In the genomic region with DNA sequence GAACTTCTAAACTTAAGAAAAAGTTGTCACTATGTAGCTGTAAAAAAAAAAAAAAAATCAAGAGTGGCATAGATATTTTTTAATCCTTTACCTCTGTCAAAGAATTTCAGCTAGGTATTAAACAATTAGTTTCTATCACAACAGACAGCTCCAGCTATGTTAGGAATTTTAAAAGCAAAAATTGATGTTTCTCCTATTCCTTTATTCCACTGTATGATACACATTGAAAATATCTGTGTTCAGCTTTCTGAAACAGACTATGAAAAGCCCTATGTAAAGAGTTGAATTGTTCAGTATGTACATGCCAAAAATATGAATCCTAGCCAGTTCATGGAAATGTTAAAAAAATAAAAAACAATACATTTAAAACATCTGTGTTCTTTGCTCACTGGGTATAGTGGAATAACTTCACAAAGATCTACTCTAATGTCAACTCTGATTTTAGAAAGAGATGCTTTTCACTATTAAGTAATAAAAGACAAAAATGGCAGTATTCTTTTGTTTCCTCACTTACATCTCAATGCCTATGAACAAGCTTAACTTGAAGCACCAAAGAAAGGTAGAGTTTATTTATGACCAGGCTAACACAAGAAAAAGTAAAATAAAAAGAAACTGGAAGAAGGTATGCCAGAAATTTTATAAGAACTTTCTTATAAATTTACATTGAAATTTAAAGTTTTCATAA, we compare ENCODE assay signal across 22 cellular contexts.
"Had no signal": no experiment of that assay in that cellular context is flagged by ENCODE, and none has a peak within 500 bp of the region (broad histone marks: within the 10 kb centered on the region; RNA-seq: fewer than 3 reads in every experiment).

No MANE protein-coding gene starts in this region.

- H3K27ac Mint-ChIP-seq: activated naive CD4-positive, alpha-beta T cell treated with anti-CD3 and anti-CD28 coated beads for 36 hours; activated naive CD8-positive, alpha-beta T cell treated with anti-CD3 and anti-CD28 coated beads, Interleukin-2, amount 10 ng/mL, durations not matched to agents 7 days and 5 days; activated T-cell treated with anti-CD3 and anti-CD28 coated beads, Interleukin-2, amount 50 U/mL, for 72 hours; dendritic cell treated with granulocyte-macrophage colony-stimulating factor and Interleukin-4, amounts not matched to agents 40 ng/mL and 50 ng/mL, for 4 days; neural progenitor cell; progenitor cell of endocrine pancreas; type B pancreatic cell had no signal

- H3K9me3 ChIP-seq: body of pancreas, left lung, spleen, thoracic aorta had no signal

- H3K9me3 Mint-ChIP-seq: activated naive CD4-positive, alpha-beta T cell treated with anti-CD3 and anti-CD28 coated beads for 36 hours; activated naive CD8-positive, alpha-beta T cell treated with anti-CD3 and anti-CD28 coated beads, Interleukin-2, amount 10 ng/mL, durations not matched to agents 7 days and 5 days; activated T-cell treated with anti-CD3 and anti-CD28 coated beads, Interleukin-2, amount 50 U/mL, for 72 hours; dendritic cell treated with granulocyte-macrophage colony-stimulating factor and Interleukin-4, amounts not matched to agents 40 ng/mL and 50 ng/mL, for 4 days; immature natural killer cell; naive thymus-derived CD8-positive, alpha-beta T cell; neural progenitor cell; type B pancreatic cell had no signal

- DNase-seq: activated CD4-positive, alpha-beta T cell treated with anti-CD3 and anti-CD28 coated beads for 1 hour; activated effector memory CD4-positive, alpha-beta T cell treated with Interleukin-2 at 50 U/mL for 16 hours; activated naive CD4-positive, alpha-beta T cell treated with anti-CD3 and anti-CD28 coated beads for 36 hours; activated naive CD8-positive, alpha-beta T cell treated with anti-CD3 and anti-CD28 coated beads, Interleukin-2, amount 10 ng/mL, durations not matched to agents 7 days and 5 days; activated T-cell treated with anti-CD3 and anti-CD28 coated beads, Interleukin-2, amount 50 U/mL, for 72 hours; body of pancreas; effector CD4-positive, alpha-beta T cell; glutamatergic neuron; immature natural killer cell; left lung; naive thymus-derived CD8-positive, alpha-beta T cell; stimulated activated CD4-positive, alpha-beta T cell treated with anti-CD3 and anti-CD28 coated beads, Interleukin-4, amount 100 ng/mL, for 1 hour; stimulated activated naive CD4-positive, alpha-beta T cell treated with Interleukin-2 at 50 U/mL for 16 hours had no signal

- H3K9ac ChIP-seq: neural progenitor cell had no signal

- H3K4me1 ChIP-seq: body of pancreas, neural progenitor cell had no signal

- H3K36me3 ChIP-seq: cardiac muscle cell, neural progenitor cell, thoracic aorta had no signal

- H3K27me3 Mint-ChIP-seq: activated naive CD8-positive, alpha-beta T cell treated with anti-CD3 and anti-CD28 coated beads, Interleukin-2, amount 10 ng/mL, durations not matched to agents 7 days and 5 days; dendritic cell treated with granulocyte-macrophage colony-stimulating factor and Interleukin-4, amounts not matched to agents 40 ng/mL and 50 ng/mL, for 4 days; naive thymus-derived CD8-positive, alpha-beta T cell; progenitor cell of endocrine pancreas; type B pancreatic cell had no signal

- H3K27ac ChIP-seq: body of pancreas, cardiac muscle cell, hepatocyte, left lung, neural progenitor cell, spleen, thoracic aorta, VCaP had no signal

- H3K4me2 ChIP-seq: hepatocyte, neural progenitor cell had no signal

- H3K4me3 ChIP-seq: body of pancreas, cardiac muscle cell, hepatocyte, left lung, neural progenitor cell, spleen, thoracic aorta had no signal

- H3K36me3 Mint-ChIP-seq: immature natural killer cell had no signal

- H3K4me3 Mint-ChIP-seq: activated naive CD4-positive, alpha-beta T cell treated with anti-CD3 and anti-CD28 coated beads for 36 hours; activated naive CD8-positive, alpha-beta T cell treated with anti-CD3 and anti-CD28 coated beads, Interleukin-2, amount 10 ng/mL, durations not matched to agents 7 days and 5 days; activated T-cell treated with anti-CD3 and anti-CD28 coated beads, Interleukin-2, amount 50 U/mL, for 72 hours; dendritic cell treated with granulocyte-macrophage colony-stimulating factor and Interleukin-4, amounts not matched to agents 40 ng/mL and 50 ng/mL, for 4 days; immature natural killer cell; naive thymus-derived CD8-positive, alpha-beta T cell; neural progenitor cell; type B pancreatic cell had no signal

- ATAC-seq: activated T-cell treated with anti-CD3 and anti-CD28 coated beads, Interleukin-2, amount 50 U/mL, for 72 hours; body of pancreas; left lung; naive thymus-derived CD8-positive, alpha-beta T cell had no signal

- H3K27me3 ChIP-seq: body of pancreas, cardiac muscle cell, hepatocyte, left lung, neural progenitor cell, spleen had no signal

- H3K4me1 Mint-ChIP-seq: neural progenitor cell had no signal

- H2AFZ ChIP-seq: hepatocyte, neural progenitor cell had no signal
